8 cellular contexts compared by ENCODE assay signal in the genomic region with DNA sequence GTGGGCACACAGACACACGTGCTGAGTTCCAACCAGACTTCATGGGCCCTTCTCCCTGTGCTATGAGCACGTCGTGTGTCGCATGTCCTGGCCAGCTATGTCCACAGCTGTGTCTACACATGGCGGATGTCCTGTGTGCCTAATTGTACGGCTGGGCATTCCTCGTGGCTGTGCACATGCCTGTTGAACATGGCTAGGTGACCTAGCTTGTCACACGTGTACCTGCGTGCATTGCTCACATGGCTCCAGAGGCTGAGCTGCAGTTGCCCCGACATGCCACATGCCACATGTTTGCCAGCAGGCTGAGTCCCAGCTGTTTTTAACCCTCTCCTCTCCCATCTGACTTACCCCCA. TPM values are rescaled to one million over a fixed set of nuclear protein-coding genes. Genes with fewer than 3 reads are reported as not detected.
A peak's percentile ranks its signal among the peaks of the same experiment; 100 is the strongest.
DNase-seq lines count a peak whose midpoint lies in the region; ATAC-seq and TF ChIP-seq lines count a peak whose summit lies in the region.

No MANE protein-coding gene starts in this region.

- peak overlapping the region; percentile 18 for H3K27ac Mint-ChIP-seq in activated T-cell treated with anti-CD3 and anti-CD28 coated beads, Interleukin-2, amount 50 U/mL, for 72 hours
- peak overlapping the region; percentile 98 for H3K27ac Mint-ChIP-seq in activated T-helper 17 cell treated with anti-CD3 and anti-CD28 coated beads, Interleukin-2, amount 50 U/mL, for 72 hours

- H3K27ac ChIP-seq in liver (ENCODE audit: low read depth in 1 of 2, low read length in 2 of 2): peak overlapping the region; percentile 95 to 96
- no peak overlapping the region for H3K27ac ChIP-seq in thoracic aorta

- H3K4me1 Mint-ChIP-seq in activated T-cell treated with anti-CD3 and anti-CD28 coated beads, Interleukin-2, amount 50 U/mL, for 72 hours (ENCODE audit: low read depth): peaks cover 58% of the 10 kb centered on the region
- H3K4me1 Mint-ChIP-seq in activated T-helper 17 cell treated with anti-CD3 and anti-CD28 coated beads, Interleukin-2, amount 50 U/mL, for 72 hours: peaks cover 45% of the 10 kb centered on the region

- no peak for TF ChIP-seq RAD21 in liver (IDR thresholded peaks at IDR 0.05)

- H3K4me3 Mint-ChIP-seq in activated T-cell treated with anti-CD3 and anti-CD28 coated beads, Interleukin-2, amount 50 U/mL, for 72 hours: peak overlapping the region; percentile 93 to 97
- H3K4me3 Mint-ChIP-seq in activated T-helper 17 cell treated with anti-CD3 and anti-CD28 coated beads, Interleukin-2, amount 50 U/mL, for 72 hours: peak overlapping the region; percentile 97

- H3K9me3 ChIP-seq in liver (ENCODE audit: control insufficient read depth in 4 of 4, low read length in 3 of 4) (no peaks in the 10 kb centered on the region), thoracic aorta (no peaks in the 10 kb centered on the region)

- H3K9ac ChIP-seq in liver (ENCODE audit: low read depth in 1 of 2, low read length in 2 of 2): no peak overlapping the region

- no peaks in the 10 kb centered on the region for H3K36me3 Mint-ChIP-seq in activated T-cell treated with anti-CD3 and anti-CD28 coated beads, Interleukin-2, amount 50 U/mL, for 72 hours (ENCODE audit: insufficient read depth in 2 of 2)
- peaks cover 6% of the 10 kb centered on the region for H3K36me3 Mint-ChIP-seq in activated T-helper 17 cell treated with anti-CD3 and anti-CD28 coated beads, Interleukin-2, amount 50 U/mL, for 72 hours (ENCODE audit: low read depth)

- WGBS in liver: 34% methylated on average over 10 of the region's 10 CpGs

- H3K9me3 Mint-ChIP-seq in activated T-cell treated with anti-CD3 and anti-CD28 coated beads, Interleukin-2, amount 50 U/mL, for 72 hours: no peaks in the 10 kb centered on the region
- H3K9me3 Mint-ChIP-seq in activated T-helper 17 cell treated with anti-CD3 and anti-CD28 coated beads, Interleukin-2, amount 50 U/mL, for 72 hours: no peaks in the 10 kb centered on the region

- no peak for ATAC-seq in activated T-cell treated with anti-CD3 and anti-CD28 coated beads, Interleukin-2, amount 50 U/mL, for 72 hours (replicated peaks in 1 of 2)
- no peak for ATAC-seq in activated T-helper 17 cell treated with anti-CD3 and anti-CD28 coated beads, Interleukin-2, amount 50 U/mL, for 72 hours (replicated peaks)
- ATAC-seq in thoracic aorta (ENCODE audit: insufficient number of reproducible peaks, low FRiP score, low read depth): no peak
- ATAC-seq in HG02798 (IDR thresholded peaks at IDR 0.05; ENCODE audit: poor library complexity, unreplicated experiment): no peak
- no peak for ATAC-seq in GM19463 (IDR thresholded peaks at IDR 0.05; ENCODE audit: unreplicated experiment)

- no peaks in the 10 kb centered on the region for H3K27me3 Mint-ChIP-seq in activated T-cell treated with anti-CD3 and anti-CD28 coated beads, Interleukin-2, amount 50 U/mL, for 72 hours (ENCODE audit: low read depth)
- no peaks in the 10 kb centered on the region for H3K27me3 Mint-ChIP-seq in activated T-helper 17 cell treated with anti-CD3 and anti-CD28 coated beads, Interleukin-2, amount 50 U/mL, for 72 hours

- H3K4me1 ChIP-seq in liver (ENCODE audit: control insufficient read depth in 4 of 4, insufficient read depth in 4 of 4, low read length in 3 of 4) (peaks cover 12 to 43% (median 22%) of the 10 kb centered on the region in 4 donors), thoracic aorta (ENCODE audit: control insufficient read depth in 1 of 2, low read depth in 2 of 2) (peaks cover 0 to 20% of the 10 kb centered on the region in 2 donors)

- H3K4me3 ChIP-seq in liver (ENCODE audit: low read depth in 1 of 3, low read length in 3 of 3) (peak overlapping the region in 2 of 3 donors; percentile 23 to 61), thoracic aorta (peak overlapping the region; percentile 72)

- TF ChIP-seq CTCF in liver (IDR thresholded peaks at IDR 0.05; ENCODE audit: low read depth, low read length, missing input control): no peak
- TF ChIP-seq CTCF in thoracic aorta (IDR thresholded peaks at IDR 0.05): no peak

- H3K27me3 ChIP-seq in liver (ENCODE audit: control insufficient read depth in 4 of 4, insufficient read depth in 4 of 4, low read length in 3 of 4) (no peaks in the 10 kb centered on the region), thoracic aorta (replicated peaks; ENCODE audit: insufficient read depth) (no peaks in the 10 kb centered on the region)

- H3K36me3 ChIP-seq in liver (ENCODE audit: control insufficient read depth in 4 of 4, insufficient read depth in 3 of 4, low read depth in 1 of 4, low read length in 3 of 4) (peaks cover 0 to 9% (median 2%) of the 10 kb centered on the region in 4 donors), thoracic aorta (no peaks in the 10 kb centered on the region)

- no peak for DNase-seq in activated T-cell treated with anti-CD3 and anti-CD28 coated beads, Interleukin-2, amount 50 U/mL, for 72 hours
- DNase-seq in activated T-cell treated with anti-CD3 and anti-CD28 coated beads, Interleukin-2, amount 50 U/mL, for 1 hour: no peak
- no peak for DNase-seq in thoracic aorta (ENCODE audit: low spot score)
- no peak for DNase-seq in COLO829 (ENCODE audit: low spot score)

TF ChIP-seq in liver, 16 proteins besides CTCF, POLR2A, EP300 and RAD21:
- TF ChIP-seq FOXA1 (IDR thresholded peaks at IDR 0.05) (no peak), EGR1 (IDR thresholded peaks at IDR 0.05; ENCODE audit: low read depth in 2 of 2) (no peak), SP1 (IDR thresholded peaks at IDR 0.05) (no peak), GABPA (IDR thresholded peaks at IDR 0.05 in 1 of 2, conservative IDR thresholded peaks at IDR 0.05 in 1 of 2) (no peak), RXRA (IDR thresholded peaks at IDR 0.05) (peak in 1 of 2 donors; percentile 8), ATF3 (IDR thresholded peaks at IDR 0.05) (no peak), TAF1 (conservative IDR thresholded peaks at IDR 0.05) (no peak), NR2F2 (IDR thresholded peaks at IDR 0.05) (no peak), HNF4G (IDR thresholded peaks at IDR 0.05) (no peak), HNF4A (conservative IDR thresholded peaks at IDR 0.05) (peak in 1 of 2 donors; percentile 19), MAX (IDR thresholded peaks at IDR 0.05) (peak; percentile 37), YY1 (IDR thresholded peaks at IDR 0.05) (no peak), FOXA2 (IDR thresholded peaks at IDR 0.05) (no peak)
- TF ChIP-seq, protein P1, sequence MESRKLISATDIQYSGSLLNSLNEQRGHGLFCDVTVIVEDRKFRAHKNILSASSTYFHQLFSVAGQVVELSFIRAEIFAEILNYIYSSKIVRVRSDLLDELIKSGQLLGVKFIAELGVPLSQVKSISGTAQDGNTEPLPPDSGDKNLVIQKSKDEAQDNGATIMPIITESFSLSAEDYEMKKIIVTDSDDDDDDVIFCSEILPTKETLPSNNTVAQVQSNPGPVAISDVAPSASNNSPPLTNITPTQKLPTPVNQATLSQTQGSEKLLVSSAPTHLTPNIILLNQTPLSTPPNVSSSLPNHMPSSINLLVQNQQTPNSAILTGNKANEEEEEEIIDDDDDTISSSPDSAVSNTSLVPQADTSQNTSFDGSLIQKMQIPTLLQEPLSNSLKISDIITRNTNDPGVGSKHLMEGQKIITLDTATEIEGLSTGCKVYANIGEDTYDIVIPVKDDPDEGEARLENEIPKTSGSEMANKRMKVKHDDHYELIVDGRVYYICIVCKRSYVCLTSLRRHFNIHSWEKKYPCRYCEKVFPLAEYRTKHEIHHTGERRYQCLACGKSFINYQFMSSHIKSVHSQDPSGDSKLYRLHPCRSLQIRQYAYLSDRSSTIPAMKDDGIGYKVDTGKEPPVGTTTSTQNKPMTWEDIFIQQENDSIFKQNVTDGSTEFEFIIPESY (IDR thresholded peaks at IDR 0.05): no peak

RNA-seq across cellular contexts. Expression of gene AQP3, which starts 0.7 kb away (rescaled TPM):
- 10 to 100 TPM; 12.0 to 17.8 TPM for total RNA-seq in activated T-cell treated with anti-CD3 and anti-CD28 coated beads, Interleukin-2, amount 50 U/mL, for 72 hours
- total RNA-seq in activated T-helper 17 cell treated with anti-CD3 and anti-CD28 coated beads, Interleukin-2, amount 50 U/mL, for 72 hours: 10 to 100 TPM; 37.3 to 72.5 TPM
- total RNA-seq in liver (100 to 1,000 TPM in 1 of 2 donors, 10 to 100 TPM in 1; 60.5 to 109 TPM), thoracic aorta (10 to 100 TPM in 1 of 2 donors, 1 to 10 TPM in 1; 6.9 to 17.6 TPM)
- 100 to 1,000 TPM in 1 of 2 donors, 10 to 100 TPM in 1; 65.7 to 124 TPM for polyA plus RNA-seq in liver

RNA-seq across cellular contexts. Expression of gene NOL6, which starts 25.6 kb away (rescaled TPM):
- total RNA-seq in activated T-cell treated with anti-CD3 and anti-CD28 coated beads, Interleukin-2, amount 50 U/mL, for 72 hours: 10 to 100 TPM; 26.1 to 30.1 TPM
- total RNA-seq in activated T-helper 17 cell treated with anti-CD3 and anti-CD28 coated beads, Interleukin-2, amount 50 U/mL, for 72 hours: 10 to 100 TPM; 25.9 to 58.3 TPM
- total RNA-seq in liver: 10 to 100 TPM; 10.6 to 20.2 TPM
- polyA plus RNA-seq in liver: 10 to 100 TPM in 1 of 2 donors, 1 to 10 TPM in 1; 8.8 to 16.9 TPM
- total RNA-seq in thoracic aorta: 10 to 100 TPM; 20.8 to 34.9 TPM

RNA-seq across cellular contexts. Expression of gene AQP7, which starts 45.8 kb away (rescaled TPM):
- total RNA-seq in activated T-cell treated with anti-CD3 and anti-CD28 coated beads, Interleukin-2, amount 50 U/mL, for 72 hours: not detected
- total RNA-seq in activated T-helper 17 cell treated with anti-CD3 and anti-CD28 coated beads, Interleukin-2, amount 50 U/mL, for 72 hours: under 1 TPM; 0.42 to 0.45 TPM
- 10 to 100 TPM in 1 of 2 donors, 1 to 10 TPM in 1; 4.8 to 17.1 TPM for total RNA-seq in liver
- polyA plus RNA-seq in liver: 10 to 100 TPM; 11.9 to 22.3 TPM
- total RNA-seq in thoracic aorta: 1 to 10 TPM; 1.8 to 1.9 TPM

Comparison
In these comparisons a context has a peak if more than half of its experiments do, and no peak if none do; other contexts are left out.
1. H3K27ac ChIP-seq: peak in liver (2 of 2); none in thoracic aorta (0 of 2).